8 cellular contexts compared by ENCODE assay signal in genomic region chr3:194070634-194071409, GRCh38.
A peak's percentile ranks its signal among the peaks of the same experiment; 100 is the strongest.
DNase-seq lines count a peak whose midpoint lies in the region; ATAC-seq and TF ChIP-seq lines count a peak whose summit lies in the region.

No MANE protein-coding gene starts in this region.

- peak; percentile 96 for ATAC-seq in GM21786 (IDR thresholded peaks at IDR 0.05; ENCODE audit: unreplicated experiment)

- H3K4me3 Mint-ChIP-seq in progenitor cell of endocrine pancreas (ENCODE audit: low read depth), result peak overlapping the region; percentile 58

- no peaks in the 10 kb centered on the region for H3F3A ChIP-seq in SK-N-SH (replicated peaks; ENCODE audit: insufficient read depth)

- no peaks in the 10 kb centered on the region for H3K79me2 ChIP-seq in SK-N-SH (ENCODE audit: insufficient read depth)

- WGBS in SK-N-SH (ENCODE audit: low lambda C conversion rate), result 2% methylated on average over 12 of the region's 84 CpGs
- WGBS in urinary bladder, result 1% methylated on average over 84 of the region's 84 CpGs

- TF ChIP-seq CTCF in SK-N-SH (IDR thresholded peaks at IDR 0.05) (no peak), left ventricle myocardium inferior (IDR thresholded peaks at IDR 0.05; ENCODE audit: borderline replicate concordance) (peak; percentile 32), progenitor cell of endocrine pancreas (IDR thresholded peaks at IDR 0.05; ENCODE audit: unreplicated experiment) (no peak)

- no peaks in the 10 kb centered on the region for H3K27me3 Mint-ChIP-seq in progenitor cell of endocrine pancreas

- intact Hi-C loops in left ventricle myocardium inferior (cut with micrococcal nuclease), result no loop called here

- CTCF ChIA-PET in SK-N-SH (lab: Yijun Ruan, JAX), result interaction anchor here (0.7 to 2.5 kb wide), 5 partner anchors 11 to 290 kb away, joined by 3 to 7 read pairs (median 4); no protein-coding TSS in a partner anchor

- peak overlapping the region; percentile 74; the same call in 1 of the 2 replicates for H3K9ac ChIP-seq in ES-I3 (ENCODE audit: low read depth, low read length)
- peak overlapping the region; percentile 55; the same call in 1 of the 2 replicates for H3K9ac ChIP-seq in SK-N-SH
- H3K9ac ChIP-seq in adipocyte (ENCODE audit: low read length), result peak overlapping the region; percentile 68

- H3K9me3 ChIP-seq in ES-I3 (ENCODE audit: control insufficient read depth, insufficient read depth, low read length) (peaks cover 4% of the 10 kb centered on the region), SK-N-SH (peaks cover 15% of the 10 kb centered on the region; the same call in 1 of the 2 replicates), adipocyte (ENCODE audit: control insufficient read depth, low read length) (peaks cover 28% of the 10 kb centered on the region), left ventricle myocardium inferior (replicated peaks) (peaks cover 30% of the 10 kb centered on the region)

- 0 out of 2 replicates have a peak, but pooled peaks cover 4% of the 10 kb centered on the region for H3K4me1 ChIP-seq in ES-I3 (ENCODE audit: insufficient read depth, low read length)
- H3K4me1 ChIP-seq in SK-N-SH (ENCODE audit: control insufficient read depth in 1 of 2, insufficient read depth in 2 of 2, low read depth in 1 of 2, low read length in 1 of 2), result peaks cover 3 to 12% of the 10 kb centered on the region in 2 experiments; a peak in 2 of 4 replicates
- peaks cover 11% of the 10 kb centered on the region for H3K4me1 ChIP-seq in adipocyte (ENCODE audit: control insufficient read depth, insufficient read depth, low read length)
- H3K4me1 ChIP-seq in left ventricle myocardium inferior, result peaks cover 19% of the 10 kb centered on the region
- no peaks in the 10 kb centered on the region for H3K4me1 ChIP-seq in urinary bladder (ENCODE audit: insufficient read depth)

- peaks cover 18% of the 10 kb centered on the region for H3K9me3 Mint-ChIP-seq in progenitor cell of endocrine pancreas (ENCODE audit: low read depth)

- POLR2A ChIA-PET in SK-N-SH (lab: Yijun Ruan, JAX), result interaction anchor here (0.6 to 1.8 kb wide), 4 partner anchors 13 to 565 kb away, joined by 3 to 6 read pairs (median 3); no protein-coding TSS in a partner anchor

- H3K27me3 ChIP-seq in SK-N-SH (ENCODE audit: insufficient read depth), result peaks cover 17% of the 10 kb centered on the region
- peaks cover 4% of the 10 kb centered on the region for H3K27me3 ChIP-seq in adipocyte (replicated peaks; ENCODE audit: control insufficient read depth, insufficient read depth, low read length)
- peaks cover 22% of the 10 kb centered on the region for H3K27me3 ChIP-seq in left ventricle myocardium inferior (ENCODE audit: low read depth)

- H3K4me1 Mint-ChIP-seq in progenitor cell of endocrine pancreas (ENCODE audit: low read depth), result peaks cover 28% of the 10 kb centered on the region

- no peaks in the 10 kb centered on the region for H3K9me2 ChIP-seq in SK-N-SH

- peak overlapping the region; percentile 60 for H3K27ac Mint-ChIP-seq in progenitor cell of endocrine pancreas

- H3K4me3 ChIP-seq in SK-N-SH (ENCODE audit: low read depth in 2 of 2, low read length in 1 of 2) (peak overlapping the region; percentile 50 to 58), adipocyte (ENCODE audit: low read length) (peak overlapping the region; percentile 76), left ventricle myocardium inferior (peak overlapping the region; percentile 66), urinary bladder (ENCODE audit: low read depth, low read length) (peak overlapping the region; percentile 46)

- 0 out of 2 replicates have a peak overlapping the region, but pooled peaks have one; percentile 31 for H2AFZ ChIP-seq in SK-N-SH (ENCODE audit: low read depth)

- peaks cover 6% of the 10 kb centered on the region for H3K36me3 Mint-ChIP-seq in progenitor cell of endocrine pancreas (ENCODE audit: insufficient read depth)

- TF ChIP-seq RAD21 in SK-N-SH (IDR thresholded peaks at IDR 0.05; ENCODE audit: low read length), result no peak

- H3K36me3 ChIP-seq in ES-I3 (ENCODE audit: insufficient read depth, low read length) (no peaks in the 10 kb centered on the region), SK-N-SH (replicated peaks in 1 of 2; ENCODE audit: control insufficient read depth in 1 of 2, insufficient read depth in 2 of 2, low read length in 1 of 2) (no peaks in the 10 kb centered on the region), adipocyte (ENCODE audit: control insufficient read depth, insufficient read depth, low read length, severe bottlenecking) (no peaks in the 10 kb centered on the region), left ventricle myocardium inferior (no peaks in the 10 kb centered on the region), urinary bladder (ENCODE audit: insufficient read depth) (no peaks in the 10 kb centered on the region)

- DNase-seq in KG1 (lab: John Stamatoyannopoulos, UW), result peak; percentile 65
- DNase-seq in SK-N-SH, result peak; percentile 93
- DNase-seq in adipocyte (ENCODE audit: low read depth), result peak; percentile 88
- peak; percentile 89 for DNase-seq in left ventricle myocardium inferior
- DNase-seq in progenitor cell of endocrine pancreas (ENCODE audit: low spot score, unreplicated experiment), result peak; percentile 63

- H4K20me1 ChIP-seq in SK-N-SH (ENCODE audit: insufficient read depth), result no peaks in the 10 kb centered on the region

- peak overlapping the region; percentile 75 for H3K4me2 ChIP-seq in SK-N-SH

- H3K27ac ChIP-seq in SK-N-SH (ENCODE audit: low read depth in 2 of 2, low read length in 1 of 2), result peak overlapping the region in 1 of 2 experiments; percentile 74; a peak in 2 of 4 replicates
- peak overlapping the region; percentile 93 for H3K27ac ChIP-seq in left ventricle myocardium inferior (replicated peaks)
- H3K27ac ChIP-seq in urinary bladder (ENCODE audit: low read depth), result no peak overlapping the region

- no peak for TF ChIP-seq EP300 in SK-N-SH (IDR thresholded peaks at IDR 0.05; ENCODE audit: borderline replicate concordance in 1 of 2, low read depth in 1 of 2, low read length in 1 of 2)

TF ChIP-seq in SK-N-SH, 30 proteins besides CTCF, POLR2A, EP300 and RAD21:
- peak; percentile 46; the same call in 1 of the 2 replicates for TF ChIP-seq NFIC (IDR thresholded peaks at IDR 0.05; ENCODE audit: borderline replicate concordance)
- TF ChIP-seq, protein P1, sequence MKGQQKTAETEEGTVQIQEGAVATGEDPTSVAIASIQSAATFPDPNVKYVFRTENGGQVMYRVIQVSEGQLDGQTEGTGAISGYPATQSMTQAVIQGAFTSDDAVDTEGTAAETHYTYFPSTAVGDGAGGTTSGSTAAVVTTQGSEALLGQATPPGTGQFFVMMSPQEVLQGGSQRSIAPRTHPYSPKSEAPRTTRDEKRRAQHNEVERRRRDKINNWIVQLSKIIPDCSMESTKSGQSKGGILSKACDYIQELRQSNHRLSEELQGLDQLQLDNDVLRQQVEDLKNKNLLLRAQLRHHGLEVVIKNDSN (IDR thresholded peaks at IDR 0.05; ENCODE audit: borderline replicate concordance, low read depth), result no peak
- TF ChIP-seq MXI1 (IDR thresholded peaks at IDR 0.05; ENCODE audit: low read depth, low read length), result peak; percentile 18
- TF ChIP-seq TEAD4 (IDR thresholded peaks at IDR 0.05; ENCODE audit: borderline replicate concordance, insufficient read depth), result 0 out of 2 replicates have a peak, but pooled peaks have one; percentile 34
- 0 out of 2 replicates have a peak, but pooled peaks have one; percentile 29 for TF ChIP-seq RCOR1 (IDR thresholded peaks at IDR 0.05; ENCODE audit: low read length)
- TF ChIP-seq RFX5 (IDR thresholded peaks at IDR 0.05; ENCODE audit: low read length), result no peak
- no peak for TF ChIP-seq POLR2AphosphoS5 (IDR thresholded peaks at IDR 0.05; ENCODE audit: low read depth, low read length)
- peak; percentile 63 for TF ChIP-seq MAX (IDR thresholded peaks at IDR 0.05; ENCODE audit: low read depth)
- no peak for TF ChIP-seq CHD2 (IDR thresholded peaks at IDR 0.05; ENCODE audit: low read length, partially characterized antibody)
- TF ChIP-seq TCF12 (IDR thresholded peaks at IDR 0.05), result peak; percentile 36; the same call in 1 of the 2 replicates
- peak; percentile 20; the same call in 1 of the 2 replicates for TF ChIP-seq RXRA (IDR thresholded peaks at IDR 0.05; ENCODE audit: borderline replicate concordance, low read depth)
- TF ChIP-seq, protein P2, sequence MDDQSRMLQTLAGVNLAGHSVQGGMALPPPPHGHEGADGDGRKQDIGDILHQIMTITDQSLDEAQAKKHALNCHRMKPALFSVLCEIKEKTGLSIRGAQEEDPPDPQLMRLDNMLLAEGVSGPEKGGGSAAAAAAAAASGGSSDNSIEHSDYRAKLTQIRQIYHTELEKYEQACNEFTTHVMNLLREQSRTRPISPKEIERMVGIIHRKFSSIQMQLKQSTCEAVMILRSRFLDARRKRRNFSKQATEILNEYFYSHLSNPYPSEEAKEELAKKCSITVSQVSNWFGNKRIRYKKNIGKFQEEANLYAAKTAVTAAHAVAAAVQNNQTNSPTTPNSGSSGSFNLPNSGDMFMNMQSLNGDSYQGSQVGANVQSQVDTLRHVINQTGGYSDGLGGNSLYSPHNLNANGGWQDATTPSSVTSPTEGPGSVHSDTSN (IDR thresholded peaks at IDR 0.05), result 0 out of 2 replicates have a peak, but pooled peaks have one; percentile 9
